ENCODE assay signal across 12 cellular contexts in the genomic region with DNA sequence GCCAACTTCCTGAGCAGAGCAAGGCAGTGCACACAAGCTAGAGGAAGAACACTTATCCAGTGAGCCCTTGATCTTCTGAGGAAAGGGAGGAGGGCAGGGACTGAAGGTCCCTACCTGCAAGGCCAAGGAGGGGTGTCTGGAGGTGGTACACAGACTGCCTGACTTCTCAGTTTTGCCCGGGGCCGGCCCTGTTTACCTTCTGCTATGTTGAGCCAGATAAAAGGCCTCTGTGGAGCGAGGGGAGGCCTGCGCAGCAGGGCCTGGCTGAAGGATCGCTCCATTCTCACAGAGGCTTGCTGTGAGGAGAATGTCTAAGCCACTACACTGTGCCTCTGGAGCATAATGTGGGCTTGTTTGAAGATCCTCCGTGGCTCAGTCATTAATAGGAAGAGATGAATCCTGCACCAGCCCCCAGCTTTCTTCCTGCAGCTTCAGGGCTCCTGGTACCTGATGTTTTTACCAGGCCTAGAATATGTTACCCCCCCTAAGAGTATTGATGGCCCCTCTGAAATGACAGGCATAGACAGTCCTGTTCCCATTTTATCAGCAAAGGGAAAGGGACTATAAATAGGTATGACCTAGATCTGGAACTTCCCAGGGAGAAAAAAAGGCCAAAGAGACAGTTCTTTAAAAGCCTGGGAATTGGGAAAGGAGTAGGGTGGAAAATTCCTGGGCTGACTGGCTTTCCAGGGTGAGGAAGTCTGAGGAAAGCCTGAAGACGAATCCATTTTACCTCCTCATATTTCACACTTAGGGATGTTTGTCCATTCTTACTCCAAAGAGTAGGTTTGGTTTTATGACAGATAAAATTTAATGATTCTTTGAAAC. TPM values are rescaled to one million over a fixed set of nuclear protein-coding genes. Genes with fewer than 3 reads are reported as not detected.
A peak's percentile ranks its signal among the peaks of the same experiment; 100 is the strongest.
DNase-seq lines count a peak whose midpoint lies in the region; ATAC-seq and TF ChIP-seq lines count a peak whose summit lies in the region.
"Had no signal": no experiment of that assay in that cellular context is flagged by ENCODE, and none has a peak within 500 bp of the region (broad histone marks: within the 10 kb centered on the region; RNA-seq: fewer than 3 reads in every experiment).

No MANE protein-coding gene starts in this region.

- TF ChIP-seq CTCF in dorsolateral prefrontal cortex (IDR thresholded peaks at IDR 0.05 in 54 of 56, conservative IDR thresholded peaks at IDR 0.05 in 2 of 56; ENCODE audit: low read depth in 1 of 56, partially characterized antibody in 56 of 56), result no peak
- no peak for TF ChIP-seq CTCF in thoracic aorta (IDR thresholded peaks at IDR 0.05)

- no peaks in the 10 kb centered on the region for H3K9me3 ChIP-seq in mucosa of stomach (ENCODE audit: control insufficient read depth, low read length)
- H3K9me3 ChIP-seq in thoracic aorta, result no peaks in the 10 kb centered on the region
- H3K9me3 ChIP-seq: Peyer's patch had no signal

- no peak for DNase-seq in activated naive CD4-positive, alpha-beta T cell treated with anti-CD3 and anti-CD28 coated beads for 36 hours
- no peak for DNase-seq in activated naive CD4-positive, alpha-beta T cell (lab: John Stamatoyannopoulos, UW)
- DNase-seq in dorsolateral prefrontal cortex (peak in 7 of 10 donors; percentile 34 to 63 (median 52)), thoracic aorta (ENCODE audit: low spot score) (no peak), GM19240 (ENCODE audit: insufficient read length, low spot score) (no peak)
- no peak for DNase-seq in central memory CD4-positive, alpha-beta T cell
- DNase-seq: brain microvascular endothelial cell, NCI-H1048, Peyer's patch, WERI-Rb-1 had no signal

- H3K9me3 Mint-ChIP-seq in activated naive CD4-positive, alpha-beta T cell treated with anti-CD3 and anti-CD28 coated beads for 36 hours, result no peaks in the 10 kb centered on the region

- H3K27me3 ChIP-seq in dorsolateral prefrontal cortex (no peaks in the 10 kb centered on the region), mucosa of stomach (ENCODE audit: control insufficient read depth, insufficient read depth, low read length) (no peaks in the 10 kb centered on the region), thoracic aorta (replicated peaks; ENCODE audit: insufficient read depth) (no peaks in the 10 kb centered on the region)
- H3K27me3 ChIP-seq: brain microvascular endothelial cell, Peyer's patch had no signal

- CTCF ChIA-PET in activated naive CD4-positive, alpha-beta T cell treated with anti-CD3 and anti-CD28 coated beads for 36 hours (lab: Charles Lee), result interaction anchor here (1.3 kb wide), 2 partner anchors 66 to 215 kb away, joined by 3 to 5 read pairs; no protein-coding TSS in a partner anchor

- intact Hi-C loops in activated naive CD4-positive, alpha-beta T cell treated with anti-CD3 and anti-CD28 coated beads for 36 hours (cut with micrococcal nuclease), result loop anchor here (10.0 kb wide), 2 partner anchors 679 to 1079 kb away; a partner anchor contains a TSS
- intact Hi-C loops in dorsolateral prefrontal cortex (cut with DNase I), result loop anchor here in 1 of 2 donors (2.0 to 5.0 kb wide), 2 partner anchors 29 to 133 kb away; a partner anchor contains a TSS

- H3K4me3 ChIP-seq in dorsolateral prefrontal cortex (peak overlapping the region in 35 of 59 donors; percentile 0 to 86 (median 14)), mucosa of stomach (ENCODE audit: low read length) (no peak overlapping the region), thoracic aorta (peak overlapping the region; percentile 6)
- H3K4me3 ChIP-seq: Peyer's patch had no signal

- peaks cover 44% of the 10 kb centered on the region for H3K4me1 ChIP-seq in mucosa of stomach (ENCODE audit: control insufficient read depth, insufficient read depth, low read length)
- peaks cover 23 to 79% of the 10 kb centered on the region in 2 donors for H3K4me1 ChIP-seq in thoracic aorta (ENCODE audit: control insufficient read depth in 1 of 2, low read depth in 2 of 2)

- H3K27me3 Mint-ChIP-seq in activated naive CD4-positive, alpha-beta T cell treated with anti-CD3 and anti-CD28 coated beads for 36 hours (ENCODE audit: low read depth), result no peaks in the 10 kb centered on the region

- H3K4me1 Mint-ChIP-seq in activated naive CD4-positive, alpha-beta T cell treated with anti-CD3 and anti-CD28 coated beads for 36 hours (ENCODE audit: low read depth), result peaks cover 68% of the 10 kb centered on the region

- H3K27ac Mint-ChIP-seq in activated naive CD4-positive, alpha-beta T cell treated with anti-CD3 and anti-CD28 coated beads for 36 hours, result peak overlapping the region; percentile 12

- H3K27ac ChIP-seq in dorsolateral prefrontal cortex, result peak overlapping the region; percentile 60 to 98 (median 90)
- H3K27ac ChIP-seq in thoracic aorta, result peak overlapping the region; percentile 10 to 51
- H3K27ac ChIP-seq: brain microvascular endothelial cell, WERI-Rb-1 had no signal

- H3K9ac ChIP-seq in mucosa of stomach (ENCODE audit: low read length), result peak overlapping the region; percentile 18

- peaks cover 62% of the 10 kb centered on the region for H3K36me3 Mint-ChIP-seq in activated naive CD4-positive, alpha-beta T cell treated with anti-CD3 and anti-CD28 coated beads for 36 hours (ENCODE audit: low read depth)

- H3K36me3 ChIP-seq in mucosa of stomach (ENCODE audit: control insufficient read depth, insufficient read depth, low read length) (peaks cover 21% of the 10 kb centered on the region), thoracic aorta (peaks cover 17% of the 10 kb centered on the region)

- ATAC-seq in thoracic aorta (ENCODE audit: insufficient number of reproducible peaks, low FRiP score, low read depth) (no peak), HG03095 (IDR thresholded peaks at IDR 0.05; ENCODE audit: unreplicated experiment) (no peak)

- no peak overlapping the region for H3K4me3 Mint-ChIP-seq in activated naive CD4-positive, alpha-beta T cell treated with anti-CD3 and anti-CD28 coated beads for 36 hours

RNA-seq across cellular contexts. Expression of a gene that starts 4.7 kb away (rescaled TPM):
- 10 to 100 TPM; 33.1 to 34.9 TPM for total RNA-seq in activated naive CD4-positive, alpha-beta T cell treated with anti-CD3 and anti-CD28 coated beads for 36 hours
- total RNA-seq in dorsolateral prefrontal cortex, result 10 to 100 TPM; 37.1 to 98.5 (median 49.7) TPM
- total RNA-seq in thoracic aorta, result 10 to 100 TPM; 33.7 to 54.6 TPM

RNA-seq across cellular contexts. Expression of a gene that starts 32.1 kb away (rescaled TPM):
- total RNA-seq in activated naive CD4-positive, alpha-beta T cell treated with anti-CD3 and anti-CD28 coated beads for 36 hours, result 10 to 100 TPM; 19.6 to 19.9 TPM
- total RNA-seq in dorsolateral prefrontal cortex (10 to 100 TPM; 11.7 to 26.4 (median 18.3) TPM), thoracic aorta (1 to 10 TPM; 5.7 to 6.5 TPM)

Comparison
In these comparisons a context has a peak if more than half of its experiments do, and no peak if none do; other contexts are left out.
1. DNase-seq: peak in dorsolateral prefrontal cortex (7 of 10); none in activated naive CD4-positive, alpha-beta T cell treated with anti-CD3 and anti-CD28 coated beads for 36 hours (single experiment), activated naive CD4-positive, alpha-beta T cell (0 of 4), thoracic aorta (single experiment), central memory CD4-positive, alpha-beta T cell (single experiment) and GM19240 (single experiment).